ENCODE assay signal across 1 cellular context in the genomic region with DNA sequence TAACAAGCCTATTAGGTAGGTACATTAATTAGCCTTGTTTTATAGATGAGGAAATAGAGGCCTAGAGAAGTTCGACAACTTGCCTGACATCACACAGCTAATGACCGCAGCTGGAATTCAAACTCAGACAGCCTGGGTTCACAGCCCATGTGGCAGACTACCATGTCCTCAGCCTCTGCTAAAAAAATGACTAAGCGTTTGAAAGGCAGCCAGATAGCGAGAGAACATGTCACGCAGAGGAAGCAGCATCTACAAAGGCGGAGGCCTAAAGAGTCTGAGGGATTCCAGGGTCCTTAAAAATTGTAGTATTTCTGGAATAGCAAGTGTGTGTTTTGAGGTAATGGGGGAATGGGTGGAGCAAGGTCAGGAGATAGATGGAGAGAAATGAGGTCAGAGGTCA.
TF ChIP-seq lines count a peak whose summit lies in the region.

No MANE protein-coding gene starts in this region.

TF ChIP-seq in SK-N-SH treated with all-trans-retinoic acid at 6 μM for 48 hours, 23 proteins besides CTCF, POLR2A, EP300 and RAD21 (continued from another document):
- TF ChIP-seq TSHZ2 (CRISPR knock-in tag; IDR thresholded peaks at IDR 0.05), result no peak
- TF ChIP-seq ZNF8 (CRISPR knock-in tag; IDR thresholded peaks at IDR 0.05), result no peak
- no peak for TF ChIP-seq CSRNP3 (CRISPR knock-in tag; IDR thresholded peaks at IDR 0.05)
- no peak for TF ChIP-seq TCF4 (CRISPR knock-in tag; IDR thresholded peaks at IDR 0.05; ENCODE audit: borderline replicate concordance)
- TF ChIP-seq ZNF70 (CRISPR knock-in tag; IDR thresholded peaks at IDR 0.05), result no peak
- TF ChIP-seq PPARA (CRISPR knock-in tag; IDR thresholded peaks at IDR 0.05; ENCODE audit: borderline replicate concordance), result no peak
